In genomic region chr14:73227812-73228781, GRCh38 we compare ENCODE assay signal across 10 cellular contexts. TPM values are rescaled to one million over a fixed set of nuclear protein-coding genes. Genes with fewer than 3 reads are reported as not detected.
DNase-seq lines count a peak whose midpoint lies in the region; ATAC-seq lines count a peak whose summit lies in the region.
"Had no signal": no experiment of that assay in that cellular context is flagged by ENCODE, and none has a peak within 500 bp of the region (broad histone marks: within the 10 kb centered on the region; RNA-seq: fewer than 3 reads in every experiment).

No MANE protein-coding gene starts in this region.

- H3K27me3 Mint-ChIP-seq in T-helper 2 cell treated with Interferon-gamma antibody and Interleukin-4, amounts not matched to agents 5 μg/mL and 100 μg/mL, for 36 hours (ENCODE audit: low read depth), result peaks cover 3% of the 10 kb centered on the region

- no peak overlapping the region for H3K4me3 Mint-ChIP-seq in T-helper 2 cell treated with Interferon-gamma antibody and Interleukin-4, amounts not matched to agents 5 μg/mL and 100 μg/mL, for 36 hours
- H3K4me3 Mint-ChIP-seq: activated CD4-positive, alpha-beta T cell treated with anti-CD3 and anti-CD28 coated beads, Interleukin-2, amount 10 ng/mL, durations not matched to agents 24 days and 14 days; CD4-positive, CD25-positive, alpha-beta regulatory T cell had no signal

- ATAC-seq in GM21515 (IDR thresholded peaks at IDR 0.05; ENCODE audit: unreplicated experiment) (no peak), HG03520 (IDR thresholded peaks at IDR 0.05; ENCODE audit: unreplicated experiment) (no peak)

- no peak overlapping the region for H3K27ac Mint-ChIP-seq in T-helper 2 cell treated with Interferon-gamma antibody and Interleukin-4, amounts not matched to agents 5 μg/mL and 100 μg/mL, for 36 hours
- H3K27ac Mint-ChIP-seq: activated CD4-positive, alpha-beta T cell treated with anti-CD3 and anti-CD28 coated beads, Interleukin-2, amount 10 ng/mL, durations not matched to agents 24 days and 14 days; CD4-positive, CD25-positive, alpha-beta regulatory T cell had no signal

- no peaks in the 10 kb centered on the region for H3K9me3 Mint-ChIP-seq in T-helper 2 cell treated with Interferon-gamma antibody and Interleukin-4, amounts not matched to agents 5 μg/mL and 100 μg/mL, for 36 hours
- H3K9me3 Mint-ChIP-seq: activated CD4-positive, alpha-beta T cell treated with anti-CD3 and anti-CD28 coated beads, Interleukin-2, amount 10 ng/mL, durations not matched to agents 24 days and 14 days; CD4-positive, CD25-positive, alpha-beta regulatory T cell had no signal

- peaks cover 3% of the 10 kb centered on the region for H3K36me3 Mint-ChIP-seq in T-helper 2 cell treated with Interferon-gamma antibody and Interleukin-4, amounts not matched to agents 5 μg/mL and 100 μg/mL, for 36 hours (ENCODE audit: low read depth)

- H3K4me1 Mint-ChIP-seq in T-helper 2 cell treated with Interferon-gamma antibody and Interleukin-4, amounts not matched to agents 5 μg/mL and 100 μg/mL, for 36 hours (ENCODE audit: low read depth), result no peaks in the 10 kb centered on the region

- DNase-seq in AG08395 (ENCODE audit: low spot score), result peak; percentile 85
- peak; percentile 62 to 86 for DNase-seq in NCI-H446 (lab: John Stamatoyannopoulos, UW)
- DNase-seq in ecto neural progenitor cell (ENCODE audit: low spot score), result peak; percentile 58
- peak; percentile 42 for DNase-seq in mucosa of gallbladder (ENCODE audit: low spot score)
- DNase-seq in UCSD-AML1 (lab: John Stamatoyannopoulos, UW; ENCODE audit: unreplicated experiment), result no peak
- DNase-seq in T-helper 2 cell treated with Interferon-gamma antibody and Interleukin-4, amounts not matched to agents 5 μg/mL and 100 μg/mL, for 36 hours (ENCODE audit: low spot score), result no peak
- DNase-seq: activated CD4-positive, alpha-beta T cell treated with anti-CD3 and anti-CD28 coated beads, Interleukin-2, amount 10 ng/mL, durations not matched to agents 24 days and 14 days; CD4-positive, CD25-positive, alpha-beta regulatory T cell had no signal

RNA-seq across cellular contexts. Expression of gene PAPLN, which starts 9.2 kb away (rescaled TPM):
- total RNA-seq in mucosa of gallbladder, result 17.3 TPM
- total RNA-seq: CD4-positive, CD25-positive, alpha-beta regulatory T cell had no signal

Comparison
In these comparisons a context has a peak if more than half of its experiments do, and no peak if none do; other contexts are left out.
1. DNase-seq: peak in AG08395 (single experiment), NCI-H446 (2 of 2), ecto neural progenitor cell (single experiment) and mucosa of gallbladder (single experiment); none in UCSD-AML1 (single experiment) and T-helper 2 cell treated with Interferon-gamma antibody and Interleukin-4, amounts not matched to agents 5 μg/mL and 100 μg/mL, for 36 hours (single experiment).